Comparison of ENCODE assay signal across 14 cellular contexts in the genomic region with DNA sequence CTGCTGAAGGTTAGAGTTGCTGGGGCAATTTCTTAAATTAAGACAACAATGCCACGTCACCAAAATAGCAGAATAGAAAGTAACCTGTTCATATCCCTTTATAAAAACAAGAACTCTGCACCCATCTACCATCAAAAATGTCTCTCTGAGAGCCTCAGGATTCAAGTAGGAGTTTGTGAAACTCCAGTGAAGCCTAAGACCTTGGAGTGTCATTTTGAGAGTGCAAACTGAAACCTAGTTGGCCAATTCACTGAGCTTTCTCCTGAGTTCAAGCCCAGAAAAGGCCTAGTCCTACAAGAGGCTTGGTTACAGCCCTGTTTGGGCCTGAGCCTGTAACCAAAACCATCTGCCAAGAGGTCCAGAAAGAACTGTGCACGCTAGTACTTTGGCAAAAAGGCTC.
DNase-seq lines count a peak whose midpoint lies in the region; ATAC-seq, FAIRE-seq and TF ChIP-seq lines count a peak whose summit lies in the region.
"Had no signal": no experiment of that assay in that cellular context is flagged by ENCODE, and none has a peak within 500 bp of the region (broad histone marks: within the 10 kb centered on the region; RNA-seq: fewer than 3 reads in every experiment).

No MANE protein-coding gene starts in this region.

- no peaks in the 10 kb centered on the region for H4K20me1 ChIP-seq in osteoblast (ENCODE audit: insufficient read depth, low read length)

- H3K9me3 ChIP-seq in osteoblast (ENCODE audit: low read depth, low read length): peaks cover 4% of the 10 kb centered on the region
- H3K9me3 ChIP-seq: right atrium auricular region had no signal

- no peak overlapping the region for H2AFZ ChIP-seq in osteoblast (ENCODE audit: low read length)

- no peaks in the 10 kb centered on the region for H3K36me3 ChIP-seq in osteoblast (ENCODE audit: insufficient read depth, low read length)
- H3K36me3 ChIP-seq: heart right ventricle, right atrium auricular region had no signal

- no peak overlapping the region for H3K4me3 ChIP-seq in osteoblast (ENCODE audit: insufficient read depth, low read length)
- H3K4me3 ChIP-seq: heart right ventricle, right atrium auricular region had no signal

- TF ChIP-seq CTCF in osteoblast (IDR thresholded peaks at IDR 0.05; ENCODE audit: extremely low read depth, low read depth, low read length): no peak

- no peak overlapping the region for H3K27ac ChIP-seq in osteoblast (ENCODE audit: low read depth, low read length)
- H3K27ac ChIP-seq: heart right ventricle, right atrium auricular region had no signal

- no peak overlapping the region for H3K4me2 ChIP-seq in osteoblast (ENCODE audit: insufficient read depth, low read length)

- H3K79me2 ChIP-seq in osteoblast (ENCODE audit: insufficient read depth, low read length): no peaks in the 10 kb centered on the region

- DNase-seq in activated CD4-positive, alpha-beta T cell treated with anti-CD3 and anti-CD28 coated beads for 48 hours: no peak
- no peak for DNase-seq in GM19239 (ENCODE audit: insufficient read length, low spot score)
- DNase-seq in osteoblast (ENCODE audit: insufficient read length, low spot score, missing footprints): no peak
- DNase-seq in NCI-H82 (lab: John Stamatoyannopoulos, UW): no peak
- DNase-seq: heart right ventricle; naive B cell; NCI-H774; stimulated activated CD4-positive, alpha-beta T cell treated with anti-CD3 and anti-CD28 coated beads, Interleukin-4, amount 100 ng/mL, for 24 hours had no signal

- peak; percentile 86 for ATAC-seq in GM18502 (IDR thresholded peaks at IDR 0.05; ENCODE audit: poor library complexity, unreplicated experiment)
- ATAC-seq in GM21367 (IDR thresholded peaks at IDR 0.05; ENCODE audit: unreplicated experiment): peak; percentile 78
- peak; percentile 92 for ATAC-seq in HG02884 (IDR thresholded peaks at IDR 0.05; ENCODE audit: unreplicated experiment)
- peak; percentile 59 for ATAC-seq in HG03460 (IDR thresholded peaks at IDR 0.05; ENCODE audit: unreplicated experiment)
- ATAC-seq: HCT116, heart right ventricle had no signal

- no peaks in the 10 kb centered on the region for H3K27me3 ChIP-seq in osteoblast (ENCODE audit: insufficient read depth, low read length)
- H3K27me3 ChIP-seq: heart right ventricle, right atrium auricular region had no signal

- FAIRE-seq in GM19239 (lab: Jason Lieb, UNC): no peak

- H3K4me1 ChIP-seq in osteoblast (ENCODE audit: insufficient read depth, low read length): no peaks in the 10 kb centered on the region
- H3K4me1 ChIP-seq: heart right ventricle, right atrium auricular region had no signal
